Comparison of ENCODE assay signal across 11 cellular contexts in the genomic region with DNA sequence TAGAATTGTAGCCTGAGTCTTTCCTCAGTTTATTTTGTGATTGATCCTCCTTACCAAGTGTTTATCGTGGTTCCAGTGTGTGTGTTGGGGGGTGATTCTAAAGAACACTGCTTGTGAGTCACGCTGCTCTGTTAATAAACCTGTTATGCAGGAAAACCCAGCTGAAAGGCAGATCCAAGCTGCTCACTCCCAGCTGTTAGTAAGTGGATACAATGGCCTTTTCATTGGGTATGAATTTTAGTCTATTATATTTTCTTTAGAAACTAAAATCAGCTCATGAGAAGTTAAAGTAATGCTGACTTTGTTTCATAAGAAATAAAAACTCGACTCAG. TPM values are rescaled to one million over a fixed set of nuclear protein-coding genes. Genes with fewer than 3 reads are reported as not detected.
A peak's percentile ranks its signal among the peaks of the same experiment; 100 is the strongest.
DNase-seq lines count a peak whose midpoint lies in the region; TF ChIP-seq lines count a peak whose summit lies in the region.
"Had no signal": no experiment of that assay in that cellular context is flagged by ENCODE, and none has a peak within 500 bp of the region (broad histone marks: within the 10 kb centered on the region; RNA-seq: fewer than 3 reads in every experiment).

No MANE protein-coding gene starts in this region.

- H3K9me3 ChIP-seq in transverse colon = no peaks in the 10 kb centered on the region
- H3K9me3 ChIP-seq: neutrophil had no signal

- H3K36me3 ChIP-seq in transverse colon = no peaks in the 10 kb centered on the region
- H3K36me3 ChIP-seq: neutrophil had no signal

- no peaks in the 10 kb centered on the region for H3K27me3 Mint-ChIP-seq in activated T-helper 1 cell treated with anti-CD3 and anti-CD28 coated beads, Interleukin-12 subunit alpha, Interleukin-12 subunit beta, Interleukin-2, Interleukin-4 antibody, amounts not matched to agents 30 ng/mL and 10 ng/mL and 1 ng/mL, durations not matched to agents 14 hours and 24 hours and 36 hours (ENCODE audit: insufficient read depth)
- H3K27me3 Mint-ChIP-seq: CD4-positive, CD25-positive, alpha-beta regulatory T cell had no signal

- H3K4me1 Mint-ChIP-seq in activated T-helper 1 cell treated with anti-CD3 and anti-CD28 coated beads, Interleukin-12 subunit alpha, Interleukin-12 subunit beta, Interleukin-2, Interleukin-4 antibody, amounts not matched to agents 30 ng/mL and 10 ng/mL and 1 ng/mL, durations not matched to agents 14 hours and 24 hours and 36 hours (ENCODE audit: low read depth) = peaks cover 43% of the 10 kb centered on the region
- H3K4me1 Mint-ChIP-seq: CD4-positive, CD25-positive, alpha-beta regulatory T cell had no signal

- no peak for TF ChIP-seq POLR2A in transverse colon (IDR thresholded peaks at IDR 0.05)

- no peaks in the 10 kb centered on the region for H3K36me3 Mint-ChIP-seq in activated T-helper 1 cell treated with anti-CD3 and anti-CD28 coated beads, Interleukin-12 subunit alpha, Interleukin-12 subunit beta, Interleukin-2, Interleukin-4 antibody, amounts not matched to agents 30 ng/mL and 10 ng/mL and 1 ng/mL, durations not matched to agents 14 hours and 24 hours and 36 hours (ENCODE audit: low read depth)
- H3K36me3 Mint-ChIP-seq: CD4-positive, CD25-positive, alpha-beta regulatory T cell had no signal

- WGBS in transverse colon (ENCODE audit: low coverage in 1 of 2), 2 donors = 16 to 31% methylated on average over 3 of the region's 3 CpGs

- DNase-seq in NCI-H748 (lab: John Stamatoyannopoulos, UW; ENCODE audit: unreplicated experiment) (peak; percentile 36), NCI-H748 treated with DMSO at 0.1 percent for 48 hours (lab: John Stamatoyannopoulos, UW) (no peak), iris pigment epithelial cell (ENCODE audit: low read depth) (peak; percentile 91), transverse colon (peak; percentile 37), GF-D8 (lab: John Stamatoyannopoulos, UW) (no peak)
- DNase-seq in activated T-helper 1 cell treated with anti-CD3 and anti-CD28 coated beads, Interleukin-12 subunit alpha, Interleukin-12 subunit beta, Interleukin-2, Interleukin-4 antibody, amounts not matched to agents 30 ng/mL and 10 ng/mL and 1 ng/mL, durations not matched to agents 14 hours and 24 hours and 36 hours (ENCODE audit: low spot score) = no peak
- no peak for DNase-seq in effector CD4-positive, alpha-beta T cell
- no peak for DNase-seq in activated naive CD4-positive, alpha-beta T cell treated with Interleukin-2 at 50 U/mL for 16 hours
- DNase-seq: activated CD8-positive, alpha-beta memory T cell treated with anti-CD3 and anti-CD28 coated beads, Interleukin-2, amount 50 U/mL, for 48 hours; CD4-positive, CD25-positive, alpha-beta regulatory T cell had no signal

- intact Hi-C loops in activated T-helper 1 cell treated with anti-CD3 and anti-CD28 coated beads, Interleukin-12 subunit alpha, Interleukin-12 subunit beta, Interleukin-2, Interleukin-4 antibody, amounts not matched to agents 30 ng/mL and 10 ng/mL and 1 ng/mL, durations not matched to agents 14 hours and 24 hours and 36 hours (cut with micrococcal nuclease) = loop anchor here (1.0 to 5.0 kb wide), 7 partner anchors 12 to 580 kb away; partner anchors contain the start of genes KAT14, PET117 and SNX5
- intact Hi-C loops in transverse colon (cut with DNase I; ENCODE audit: low total_unique reads) = no loop called here

- in situ Hi-C loops in transverse colon (cut with MboI; ENCODE audit: low pct_ligation_motif_present in 1 of 4, low pct_unique_long_range_greater_than_20kb in 1 of 4, low sequenced_read_pairs in 3 of 4) = no loop called here

- no peak overlapping the region for H3K4me3 ChIP-seq in transverse colon

- H3K27ac ChIP-seq in transverse colon = peak overlapping the region; percentile 85 to 98 (median 88)
- H3K27ac ChIP-seq: neutrophil had no signal

- peak overlapping the region; percentile 95 for H3K27ac Mint-ChIP-seq in activated T-helper 1 cell treated with anti-CD3 and anti-CD28 coated beads, Interleukin-12 subunit alpha, Interleukin-12 subunit beta, Interleukin-2, Interleukin-4 antibody, amounts not matched to agents 30 ng/mL and 10 ng/mL and 1 ng/mL, durations not matched to agents 14 hours and 24 hours and 36 hours
- H3K27ac Mint-ChIP-seq: CD4-positive, CD25-positive, alpha-beta regulatory T cell had no signal

- H3K9me3 Mint-ChIP-seq in activated T-helper 1 cell treated with anti-CD3 and anti-CD28 coated beads, Interleukin-12 subunit alpha, Interleukin-12 subunit beta, Interleukin-2, Interleukin-4 antibody, amounts not matched to agents 30 ng/mL and 10 ng/mL and 1 ng/mL, durations not matched to agents 14 hours and 24 hours and 36 hours = no peaks in the 10 kb centered on the region

- no peak for TF ChIP-seq CTCF in transverse colon (IDR thresholded peaks at IDR 0.05)

- TF ChIP-seq EP300 in transverse colon (IDR thresholded peaks at IDR 0.05; ENCODE audit: low read depth) = no peak

- H3K27me3 ChIP-seq in transverse colon = no peaks in the 10 kb centered on the region
- H3K27me3 ChIP-seq: neutrophil had no signal

- peaks cover 13 to 35% (median 25%) of the 10 kb centered on the region in 4 donors for H3K4me1 ChIP-seq in transverse colon

- no peak overlapping the region for H3K4me3 Mint-ChIP-seq in activated T-helper 1 cell treated with anti-CD3 and anti-CD28 coated beads, Interleukin-12 subunit alpha, Interleukin-12 subunit beta, Interleukin-2, Interleukin-4 antibody, amounts not matched to agents 30 ng/mL and 10 ng/mL and 1 ng/mL, durations not matched to agents 14 hours and 24 hours and 36 hours
- H3K4me3 Mint-ChIP-seq: CD4-positive, CD25-positive, alpha-beta regulatory T cell had no signal

RNA-seq across cellular contexts. Expression of gene DSTN, which starts 12.2 kb away (rescaled TPM):
- total RNA-seq in activated T-helper 1 cell treated with anti-CD3 and anti-CD28 coated beads, Interleukin-12 subunit alpha, Interleukin-12 subunit beta, Interleukin-2, Interleukin-4 antibody, amounts not matched to agents 30 ng/mL and 10 ng/mL and 1 ng/mL, durations not matched to agents 14 hours and 24 hours and 36 hours = 58.2 and 58.8 TPM in 2 replicates
- 100 to 1,000 TPM; 280 to 589 (median 373) TPM for total RNA-seq in transverse colon

RNA-seq across cellular contexts. Expression of gene BFSP1, which starts 26.5 kb away (rescaled TPM):
- total RNA-seq in activated T-helper 1 cell treated with anti-CD3 and anti-CD28 coated beads, Interleukin-12 subunit alpha, Interleukin-12 subunit beta, Interleukin-2, Interleukin-4 antibody, amounts not matched to agents 30 ng/mL and 10 ng/mL and 1 ng/mL, durations not matched to agents 14 hours and 24 hours and 36 hours = 0.76 and 0.80 TPM in 2 replicates
- total RNA-seq in transverse colon = under 1 TPM in 3 of 4 donors, not detected in 1; 0.75 to 1.00 (median 0.82) TPM

Comparison
In these comparisons a context has a peak if more than half of its experiments do, and no peak if none do; other contexts are left out.
1. DNase-seq: peak in NCI-H748 (single experiment), iris pigment epithelial cell (single experiment) and transverse colon (single experiment); none in NCI-H748 treated with DMSO at 0.1 percent for 48 hours (single experiment), activated T-helper 1 cell treated with anti-CD3 and anti-CD28 coated beads, Interleukin-12 subunit alpha, Interleukin-12 subunit beta, Interleukin-2, Interleukin-4 antibody, amounts not matched to agents 30 ng/mL and 10 ng/mL and 1 ng/mL, durations not matched to agents 14 hours and 24 hours and 36 hours (single experiment), effector CD4-positive, alpha-beta T cell (single experiment), GF-D8 (single experiment) and activated naive CD4-positive, alpha-beta T cell treated with Interleukin-2 at 50 U/mL for 16 hours (single experiment).